In the genomic region with DNA sequence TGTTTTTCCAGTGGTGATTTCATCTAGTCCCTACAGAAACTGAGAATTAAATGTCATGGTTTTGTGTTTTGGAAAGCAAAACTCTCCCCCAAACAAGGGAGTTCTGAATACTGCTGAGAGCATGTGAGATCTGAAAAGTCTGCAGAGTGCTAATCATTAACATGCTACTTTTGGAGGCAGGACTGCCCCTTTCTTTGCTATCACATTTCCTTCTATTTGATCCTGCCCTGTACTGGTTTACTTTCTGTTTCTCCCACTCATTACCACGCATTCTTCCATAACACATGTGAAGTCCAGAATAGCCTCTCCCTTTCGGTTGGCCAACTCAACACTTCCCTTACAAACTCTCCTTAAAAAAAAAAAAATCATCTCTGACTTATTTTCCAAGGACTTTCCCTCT, we compare ENCODE assay signal across 1 cellular context.
TF ChIP-seq lines count a peak whose summit lies in the region.

No MANE protein-coding gene starts in this region.

TF ChIP-seq in GM12878, 131 proteins besides CTCF, POLR2A, EP300 and RAD21 (continued from another document):
- TF ChIP-seq ATF7 (IDR thresholded peaks at IDR 0.05; ENCODE audit: low read depth) (peak; percentile 60), HDAC6 (IDR thresholded peaks at IDR 0.05; ENCODE audit: unreplicated experiment) (no peak), NBN (IDR thresholded peaks at IDR 0.05) (peak; percentile 42), RBBP5 (conservative IDR thresholded peaks at IDR 0.05) (no peak), IKZF1 (conservative IDR thresholded peaks at IDR 0.05) (peak; percentile 86)
- TF ChIP-seq, protein P1, sequence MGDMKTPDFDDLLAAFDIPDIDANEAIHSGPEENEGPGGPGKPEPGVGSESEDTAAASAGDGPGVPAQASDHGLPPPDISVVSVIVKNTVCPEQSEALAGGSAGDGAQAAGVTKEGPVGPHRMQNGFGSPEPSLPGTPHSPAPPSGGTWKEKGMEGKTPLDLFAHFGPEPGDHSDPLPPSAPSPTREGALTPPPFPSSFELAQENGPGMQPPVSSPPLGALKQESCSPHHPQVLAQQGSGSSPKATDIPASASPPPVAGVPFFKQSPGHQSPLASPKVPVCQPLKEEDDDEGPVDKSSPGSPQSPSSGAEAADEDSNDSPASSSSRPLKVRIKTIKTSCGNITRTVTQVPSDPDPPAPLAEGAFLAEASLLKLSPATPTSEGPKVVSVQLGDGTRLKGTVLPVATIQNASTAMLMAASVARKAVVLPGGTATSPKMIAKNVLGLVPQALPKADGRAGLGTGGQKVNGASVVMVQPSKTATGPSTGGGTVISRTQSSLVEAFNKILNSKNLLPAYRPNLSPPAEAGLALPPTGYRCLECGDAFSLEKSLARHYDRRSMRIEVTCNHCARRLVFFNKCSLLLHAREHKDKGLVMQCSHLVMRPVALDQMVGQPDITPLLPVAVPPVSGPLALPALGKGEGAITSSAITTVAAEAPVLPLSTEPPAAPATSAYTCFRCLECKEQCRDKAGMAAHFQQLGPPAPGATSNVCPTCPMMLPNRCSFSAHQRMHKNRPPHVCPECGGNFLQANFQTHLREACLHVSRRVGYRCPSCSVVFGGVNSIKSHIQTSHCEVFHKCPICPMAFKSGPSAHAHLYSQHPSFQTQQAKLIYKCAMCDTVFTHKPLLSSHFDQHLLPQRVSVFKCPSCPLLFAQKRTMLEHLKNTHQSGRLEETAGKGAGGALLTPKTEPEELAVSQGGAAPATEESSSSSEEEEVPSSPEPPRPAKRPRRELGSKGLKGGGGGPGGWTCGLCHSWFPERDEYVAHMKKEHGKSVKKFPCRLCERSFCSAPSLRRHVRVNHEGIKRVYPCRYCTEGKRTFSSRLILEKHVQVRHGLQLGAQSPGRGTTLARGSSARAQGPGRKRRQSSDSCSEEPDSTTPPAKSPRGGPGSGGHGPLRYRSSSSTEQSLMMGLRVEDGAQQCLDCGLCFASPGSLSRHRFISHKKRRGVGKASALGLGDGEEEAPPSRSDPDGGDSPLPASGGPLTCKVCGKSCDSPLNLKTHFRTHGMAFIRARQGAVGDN (IDR thresholded peaks at IDR 0.05): no peak
